8 cellular contexts compared by ENCODE assay signal in the genomic region with DNA sequence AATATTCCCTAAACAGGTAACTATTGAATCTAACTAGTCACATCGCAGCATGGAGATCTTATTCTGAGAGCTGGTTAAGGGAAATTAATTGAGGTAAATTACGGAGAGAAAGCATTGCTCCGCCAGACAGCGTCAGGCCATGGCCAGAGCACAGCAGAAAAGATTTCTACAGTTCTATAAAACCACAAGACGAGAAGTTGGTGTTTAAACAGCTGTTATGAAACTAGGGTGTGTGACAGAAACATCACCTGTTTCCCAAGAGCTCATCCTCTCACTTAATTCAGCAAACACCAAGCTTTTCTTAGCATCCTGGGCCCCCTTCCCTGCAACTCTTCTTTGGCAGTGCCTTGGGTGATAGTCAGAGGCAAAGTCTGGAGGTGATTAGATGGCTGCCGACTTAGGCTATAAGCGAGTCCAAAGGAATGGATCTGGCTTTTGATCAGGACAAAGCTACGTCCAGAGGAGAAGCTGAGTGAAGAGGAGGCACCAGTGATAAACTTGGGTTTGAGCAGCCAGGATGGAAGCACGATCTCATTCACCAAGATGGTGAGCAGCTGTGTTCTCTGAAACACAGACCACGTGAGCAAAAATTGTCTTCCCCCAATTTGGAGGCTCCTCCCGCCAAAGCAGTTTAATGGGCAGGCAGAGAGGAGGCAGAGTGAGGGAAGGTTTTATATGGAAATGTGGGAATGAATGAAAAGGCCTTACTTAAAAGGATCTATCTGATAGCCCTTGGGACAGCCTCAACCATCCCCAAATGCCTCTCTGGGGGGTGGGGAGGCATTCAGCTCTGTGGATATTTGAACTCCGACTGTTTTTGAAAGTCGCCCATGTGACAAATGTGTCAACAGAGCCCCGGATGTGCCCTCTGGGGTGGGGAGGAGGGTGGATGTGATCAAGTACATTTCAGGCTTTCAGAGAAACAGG. TPM values are rescaled to one million over a fixed set of nuclear protein-coding genes. Genes with fewer than 3 reads are reported as not detected.
DNase-seq lines count a peak whose midpoint lies in the region; ATAC-seq and TF ChIP-seq lines count a peak whose summit lies in the region.

No MANE protein-coding gene starts in this region.

- H3K36me3 Mint-ChIP-seq in endothelial cell (ENCODE audit: low read depth, unreplicated experiment): peaks cover under 1% of the 10 kb centered on the region

- H3K4me1 Mint-ChIP-seq in endothelial cell (ENCODE audit: unreplicated experiment): peaks cover 8% of the 10 kb centered on the region

- intact Hi-C loops in sciatic nerve (cut with DNase I): no loop called here

- H3K4me3 Mint-ChIP-seq in endothelial cell (ENCODE audit: unreplicated experiment): no peak overlapping the region

- H3K27me3 Mint-ChIP-seq in endothelial cell (ENCODE audit: unreplicated experiment): peaks cover 12% of the 10 kb centered on the region

- TF ChIP-seq CTCF in endothelial cell (IDR thresholded peaks at IDR 0.05; ENCODE audit: unreplicated experiment): no peak

- ATAC-seq in HG03432 (IDR thresholded peaks at IDR 0.05; ENCODE audit: unreplicated experiment): peak; percentile 47
- no peak for ATAC-seq in sciatic nerve

- no peaks in the 10 kb centered on the region for H3K9me3 Mint-ChIP-seq in endothelial cell (ENCODE audit: unreplicated experiment)

- DNase-seq in NCI-H748 (lab: John Stamatoyannopoulos, UW; ENCODE audit: unreplicated experiment) (peak; percentile 41), NCI-H748 treated with DMSO at 0.1 percent for 48 hours (lab: John Stamatoyannopoulos, UW) (no peak), endothelial cell (ENCODE audit: low spot score) (no peak), NCI-H2171 treated with DMSO at 0.1 percent for 48 hours (lab: John Stamatoyannopoulos, UW) (no peak), sciatic nerve (ENCODE audit: low spot score) (no peak)
- DNase-seq in activated CD4-positive, CD25-positive, alpha-beta regulatory T cell treated with anti-CD3 and anti-CD28 coated beads, Interleukin-2, amount 50 U/mL, for 16 hours (ENCODE audit: low read depth, low spot score): peak; percentile 66
- DNase-seq in stimulated activated CD4-positive, alpha-beta T cell treated with anti-CD3 and anti-CD28 coated beads, Interleukin-15, amount 100 ng/mL, for 1 hour (ENCODE audit: low read depth in 1 of 2, low spot score in 1 of 2): peak; percentile 37 to 63

- peak overlapping the region; percentile 38 for H3K27ac Mint-ChIP-seq in endothelial cell (ENCODE audit: unreplicated experiment)

RNA-seq across cellular contexts. Expression of gene PKDCC, which starts 57.8 kb away (rescaled TPM):
- total RNA-seq in endothelial cell (ENCODE audit: unreplicated experiment) (9.6 TPM), sciatic nerve (367 TPM)

Comparison
In these comparisons a context has a peak if more than half of its experiments do, and no peak if none do; other contexts are left out.
1. DNase-seq: peak in NCI-H748 (single experiment), activated CD4-positive, CD25-positive, alpha-beta regulatory T cell treated with anti-CD3 and anti-CD28 coated beads, Interleukin-2, amount 50 U/mL, for 16 hours (single experiment) and stimulated activated CD4-positive, alpha-beta T cell treated with anti-CD3 and anti-CD28 coated beads, Interleukin-15, amount 100 ng/mL, for 1 hour (2 of 2); none in NCI-H748 treated with DMSO at 0.1 percent for 48 hours (single experiment), endothelial cell (single experiment), NCI-H2171 treated with DMSO at 0.1 percent for 48 hours (single experiment) and sciatic nerve (single experiment).
2. RNA of gene PKDCC, which starts 57.8 kb away (total RNA-seq): 367 TPM in sciatic nerve (single experiment); 9.6 TPM in endothelial cell (single experiment); every median in the first group is over 10 times any median in the second.